18 cellular contexts compared by ENCODE assay signal in the genomic region with DNA sequence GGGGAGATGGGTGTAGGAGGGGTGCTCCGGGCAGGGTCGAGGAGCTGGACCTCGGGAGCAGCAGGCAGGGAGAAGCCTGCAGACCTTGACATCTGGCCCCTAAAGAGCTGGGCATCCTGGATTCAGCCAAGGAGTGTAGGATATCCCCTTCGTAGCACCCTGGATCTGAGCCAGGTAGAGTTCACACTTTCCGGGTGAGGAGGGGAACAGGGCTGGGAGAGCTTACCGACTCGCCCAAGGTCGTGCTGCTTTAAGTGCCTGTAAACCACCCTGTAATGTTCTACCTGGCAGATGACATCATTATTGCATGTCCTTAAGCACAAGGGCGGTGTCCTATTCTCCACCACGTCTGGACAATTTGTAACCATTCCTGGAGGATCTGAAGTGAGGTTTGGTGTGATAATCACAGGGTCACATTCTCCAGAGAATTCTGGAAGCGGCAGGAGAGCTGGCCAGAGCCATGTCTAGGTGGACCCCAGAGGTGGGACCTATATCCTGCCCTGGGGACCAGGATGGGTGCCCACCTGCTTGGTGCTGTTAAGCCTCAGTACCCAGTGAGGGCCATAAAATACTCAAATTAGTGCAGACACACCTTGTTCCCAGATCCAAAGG. TPM values are rescaled to one million over a fixed set of nuclear protein-coding genes. Genes with fewer than 3 reads are reported as not detected.
DNase-seq lines count a peak whose midpoint lies in the region; ATAC-seq and TF ChIP-seq lines count a peak whose summit lies in the region.
"Had no signal": no experiment of that assay in that cellular context is flagged by ENCODE, and none has a peak within 500 bp of the region (broad histone marks: within the 10 kb centered on the region; RNA-seq: fewer than 3 reads in every experiment).

No MANE protein-coding gene starts in this region.

- ATAC-seq in left colon, result peak; percentile 79
- ATAC-seq in HG02938 (IDR thresholded peaks at IDR 0.05; ENCODE audit: unreplicated experiment), result no peak
- ATAC-seq: body of pancreas, left ventricle myocardium superior, PC-3 had no signal

- H3K27me3 Mint-ChIP-seq in type B pancreatic cell, result no peaks in the 10 kb centered on the region

- no peaks in the 10 kb centered on the region for H3K9me3 ChIP-seq in right atrium auricular region
- H3K9me3 ChIP-seq: BLaER1, body of pancreas, HAP-1 had no signal

- H3K36me3 ChIP-seq in right atrium auricular region, result peaks cover 4% of the 10 kb centered on the region

- H3K36me3 Mint-ChIP-seq in type B pancreatic cell, result peaks cover 16% of the 10 kb centered on the region

- no peaks in the 10 kb centered on the region for H3K9me3 Mint-ChIP-seq in type B pancreatic cell
- H3K9me3 Mint-ChIP-seq: activated T-helper 1 cell treated with anti-CD3 and anti-CD28 coated beads, Interleukin-12 subunit alpha, Interleukin-12 subunit beta, Interleukin-2, Interleukin-4 antibody, amounts not matched to agents 30 ng/mL and 10 ng/mL and 1 ng/mL, durations not matched to agents 14 hours and 24 hours and 36 hours had no signal

- no peaks in the 10 kb centered on the region for H3K4me1 ChIP-seq in right atrium auricular region
- H3K4me1 ChIP-seq: body of pancreas, HAP-1 had no signal

- H3K4me1 Mint-ChIP-seq in type B pancreatic cell (ENCODE audit: unreplicated experiment), result peaks cover 9% of the 10 kb centered on the region

- H3K27me3 ChIP-seq in right atrium auricular region, result no peaks in the 10 kb centered on the region
- H3K27me3 ChIP-seq: BLaER1, body of pancreas had no signal

- H3K27ac ChIP-seq in right atrium auricular region, result no peak overlapping the region
- H3K27ac ChIP-seq: body of pancreas had no signal

- no peak overlapping the region for H3K4me3 ChIP-seq in right atrium auricular region
- H3K4me3 ChIP-seq: BLaER1, body of pancreas, HAP-1 had no signal

- peak; percentile 53 for DNase-seq in cardiac septum (ENCODE audit: low spot score)
- no peak for DNase-seq in right atrium auricular region (ENCODE audit: low spot score)
- peak; percentile 1 for DNase-seq in NCI-H69 (lab: John Stamatoyannopoulos, UW)
- peak; percentile 86 to 93 for DNase-seq in left colon
- no peak for DNase-seq in type B pancreatic cell (ENCODE audit: extremely low spot score, unreplicated experiment)
- DNase-seq in germinal center (ENCODE audit: low spot score), result no peak
- DNase-seq in CD1c-positive myeloid dendritic cell (ENCODE audit: extremely low spot score), result no peak
- DNase-seq: activated CD4-positive, alpha-beta T cell treated with anti-CD3 and anti-CD28 coated beads for 4 hours; body of pancreas; left ventricle myocardium superior; PC-3; SW 1271 had no signal

- TF ChIP-seq CTCF in right atrium auricular region (IDR thresholded peaks at IDR 0.05), result no peak
- no peak for TF ChIP-seq CTCF in type B pancreatic cell (conservative IDR thresholded peaks at IDR 0.05)

- intact Hi-C loops in cardiac septum (cut with DNase I) (no loop called here), left colon (cut with DNase I, micrococcal nuclease) (no loop called here)

- H3K27ac Mint-ChIP-seq in type B pancreatic cell, result peak overlapping the region; percentile 0
- H3K27ac Mint-ChIP-seq: activated T-helper 1 cell treated with anti-CD3 and anti-CD28 coated beads, Interleukin-12 subunit alpha, Interleukin-12 subunit beta, Interleukin-2, Interleukin-4 antibody, amounts not matched to agents 30 ng/mL and 10 ng/mL and 1 ng/mL, durations not matched to agents 14 hours and 24 hours and 36 hours had no signal

- H3K4me3 Mint-ChIP-seq in type B pancreatic cell, result no peak overlapping the region
- H3K4me3 Mint-ChIP-seq: activated T-helper 1 cell treated with anti-CD3 and anti-CD28 coated beads, Interleukin-12 subunit alpha, Interleukin-12 subunit beta, Interleukin-2, Interleukin-4 antibody, amounts not matched to agents 30 ng/mL and 10 ng/mL and 1 ng/mL, durations not matched to agents 14 hours and 24 hours and 36 hours had no signal

RNA-seq across cellular contexts. Expression of gene ITM2C, which starts 14.6 kb away (rescaled TPM):
- total RNA-seq in cardiac septum, result 18.4 TPM
- total RNA-seq in right atrium auricular region, result 10 to 100 TPM; 35.8 to 38.3 TPM
- 1,000 to 10,000 TPM; 2,207 to 2,247 TPM for total RNA-seq in left colon
- total RNA-seq in type B pancreatic cell (ENCODE audit: low replicate concordance), result 211 and 285 TPM in 2 replicates

RNA-seq across cellular contexts. Expression of gene GPR55, which starts 45.7 kb away (rescaled TPM):
- total RNA-seq in cardiac septum (not detected), right atrium auricular region (not detected), left colon (under 1 TPM; 0.34 TPM), type B pancreatic cell (ENCODE audit: low replicate concordance) (0.24 TPM in 1 of 2 replicates, not detected in the other)
- total RNA-seq: body of pancreas, left ventricle myocardium superior, MCF 10A, skeletal muscle tissue had no signal

Comparison
In these comparisons a context has a peak if more than half of its experiments do, and no peak if none do; other contexts are left out.
1. DNase-seq: peak in cardiac septum (single experiment), NCI-H69 (single experiment) and left colon (2 of 2); none in right atrium auricular region (single experiment), type B pancreatic cell (single experiment), germinal center (single experiment) and CD1c-positive myeloid dendritic cell (single experiment).